In genomic region chr15:99732711-99733267, GRCh38 we compare ENCODE assay signal across 7 cellular contexts. TPM values are rescaled to one million over a fixed set of nuclear protein-coding genes. Genes with fewer than 3 reads are reported as not detected.
A peak's percentile ranks its signal among the peaks of the same experiment; 100 is the strongest.
DNase-seq lines count a peak whose midpoint lies in the region; ATAC-seq and TF ChIP-seq lines count a peak whose summit lies in the region.

No MANE protein-coding gene starts in this region.

- H3K4me1 Mint-ChIP-seq in chondrocyte (ENCODE audit: low read depth): peaks cover 31% of the 10 kb centered on the region

- peaks cover 5% of the 10 kb centered on the region for H3K36me3 Mint-ChIP-seq in chondrocyte (ENCODE audit: low read depth)

- intact Hi-C loops in tibial artery (cut with DNase I; ENCODE audit: low total_unique reads): no loop called here

- no peaks in the 10 kb centered on the region for H3K9me3 ChIP-seq in tibial artery

- ATAC-seq in GM18505 (IDR thresholded peaks at IDR 0.05; ENCODE audit: unreplicated experiment): peak; percentile 8

- TF ChIP-seq POLR2A in GM18505 (IDR thresholded peaks at IDR 0.05; ENCODE audit: borderline replicate concordance, extremely low read depth, insufficient read depth, insufficient read length): no peak

- DNase-seq in H7 (no peak), M059J (ENCODE audit: low read depth) (peak; percentile 15), chondrocyte (ENCODE audit: low spot score) (no peak), medulla oblongata (ENCODE audit: extremely low spot score) (peak; percentile 33), tibial artery (peak in 1 of 2 donors; percentile 43), GM19238 (ENCODE audit: insufficient read length, low spot score) (no peak)

- H3K4me3 ChIP-seq in H7 (ENCODE audit: insufficient read depth, low read depth, low read length): peak overlapping the region; percentile 75
- peak overlapping the region; percentile 77 to 81 for H3K4me3 ChIP-seq in tibial artery

- H3K9me3 Mint-ChIP-seq in chondrocyte (ENCODE audit: low read depth): peaks cover 2% of the 10 kb centered on the region

- H3K27me3 ChIP-seq in H7 (ENCODE audit: control insufficient read depth, insufficient read depth, low read length) (peaks cover 10% of the 10 kb centered on the region), tibial artery (no peaks in the 10 kb centered on the region)

- H3K27ac Mint-ChIP-seq in chondrocyte (ENCODE audit: unreplicated experiment): peak overlapping the region; percentile 74

- peak; percentile 8 for TF ChIP-seq CTCF in chondrocyte (IDR thresholded peaks at IDR 0.05)
- TF ChIP-seq CTCF in tibial artery (IDR thresholded peaks at IDR 0.05): no peak

- H3K36me3 ChIP-seq in H7 (replicated peaks; ENCODE audit: control insufficient read depth, insufficient read depth, low read length) (peaks cover 10% of the 10 kb centered on the region; the same call in 1 of the 2 replicates), tibial artery (peaks cover 0 to 18% (median 13%) of the 10 kb centered on the region in 3 donors)

- H3K27me3 Mint-ChIP-seq in chondrocyte (ENCODE audit: low read depth): no peaks in the 10 kb centered on the region

- H3K4me3 Mint-ChIP-seq in chondrocyte (ENCODE audit: unreplicated experiment): peak overlapping the region; percentile 81

- peak overlapping the region; percentile 82 to 86 for H3K27ac ChIP-seq in tibial artery

- H3K4me1 ChIP-seq in tibial artery: peaks cover 5 to 30% (median 16%) of the 10 kb centered on the region in 4 donors

RNA-seq across cellular contexts. Expression of gene LYSMD4, which starts 0.4 kb away (rescaled TPM):
- total RNA-seq in H7 (2014; rRNA removed; shearing (Covaris generic)): 6.4 and 8.3 TPM in 2 replicates
- 1.3 and 3.5 TPM in 2 replicates for total RNA-seq in M059J (2014; rRNA removed; shearing (Covaris generic))
- total RNA-seq in chondrocyte: 13.1 to 17.1 TPM (median 13.2 TPM) in 3 replicates

Comparison
In these comparisons a context has a peak if more than half of its experiments do, and no peak if none do; other contexts are left out.
1. DNase-seq: peak in M059J (single experiment) and medulla oblongata (single experiment); none in H7 (single experiment), chondrocyte (single experiment) and GM19238 (single experiment).